ENCODE assay signal across 12 cellular contexts in genomic region chr12:109065154-109065852, GRCh38. TPM values are rescaled to one million over a fixed set of nuclear protein-coding genes. Genes with fewer than 3 reads are reported as not detected.
DNase-seq lines count a peak whose midpoint lies in the region; ATAC-seq and TF ChIP-seq lines count a peak whose summit lies in the region.
"Had no signal": no experiment of that assay in that cellular context is flagged by ENCODE, and none has a peak within 500 bp of the region (broad histone marks: within the 10 kb centered on the region; RNA-seq: fewer than 3 reads in every experiment).

No MANE protein-coding gene starts in this region.

- peaks cover 7% of the 10 kb centered on the region; the same call in 1 of the 2 replicates for H3K79me2 ChIP-seq in OCI-LY7 (ENCODE audit: insufficient read depth, low read depth, low read length)

- no peak for ATAC-seq in psoas muscle
- ATAC-seq: left ventricle myocardium superior, natural killer cell had no signal

- H3K4me1 ChIP-seq in OCI-LY7 (ENCODE audit: insufficient read depth, low read length, poor library complexity, severe bottlenecking) = peaks cover 63% of the 10 kb centered on the region
- no peaks in the 10 kb centered on the region for H3K4me1 ChIP-seq in psoas muscle

- H3K27ac ChIP-seq in OCI-LY7 (ENCODE audit: low read depth, low read length, poor library complexity, severe bottlenecking) = peak overlapping the region; percentile 94
- no peak overlapping the region for H3K27ac ChIP-seq in psoas muscle

- no TSS peak for BruUV-seq in OCI-LY7 (replicated peaks; lab: Mats Ljungman, UMichigan)

- no peaks in the 10 kb centered on the region for H3K27me3 ChIP-seq in psoas muscle (ENCODE audit: insufficient read depth in 3 of 3, low read length in 2 of 3)

- 77 to 83% (median 80%) methylated on average over 5 of the region's 5 CpGs for WGBS in psoas muscle, 3 donors

- no peak for TF ChIP-seq CTCF in OCI-LY7 (conservative IDR thresholded peaks at IDR 0.05; ENCODE audit: low read length)
- no peak for TF ChIP-seq CTCF in psoas muscle (IDR thresholded peaks at IDR 0.05)

- intact Hi-C loops in OCI-LY7 (cut with micrococcal nuclease; ENCODE audit: unreplicated experiment) (no loop called here), psoas muscle (cut with DNase I) (no loop called here)

- DNase-seq in OCI-LY7 (ENCODE audit: low spot score) = no peak
- DNase-seq in myocyte (ENCODE audit: low read depth) = peak; percentile 2
- no peak for DNase-seq in psoas muscle
- no peak for DNase-seq in hypothalamus (lab: John Stamatoyannopoulos, UW)
- DNase-seq: activated CD4-positive, CD25-positive, alpha-beta regulatory T cell; activated naive CD4-positive, alpha-beta T cell treated with Interleukin-2 at 50 U/mL for 16 hours; left ventricle myocardium superior; MV-4-11; natural killer cell; T-helper 1 cell; trophoblast cell had no signal

- no peaks in the 10 kb centered on the region for H4K20me1 ChIP-seq in OCI-LY7 (ENCODE audit: insufficient read depth, low read length)

- no peak overlapping the region; the same call in 1 of the 2 replicates for H2AFZ ChIP-seq in OCI-LY7 (ENCODE audit: low read length)

- H3K4me3 ChIP-seq in OCI-LY7 (ENCODE audit: low read depth, low read length, poor library complexity, severe bottlenecking) = no peak overlapping the region
- H3K4me3 ChIP-seq in psoas muscle = no peak overlapping the region

- H3K4me2 ChIP-seq in OCI-LY7 (ENCODE audit: low read length) = no peak overlapping the region

- H3K9me3 ChIP-seq in OCI-LY7 (ENCODE audit: low read length) (peaks cover 16% of the 10 kb centered on the region), psoas muscle (no peaks in the 10 kb centered on the region)

- CTCF ChIA-PET in OCI-LY7 (lab: Charles Lee; ENCODE audit: unreplicated experiment) = no interaction called here

- peaks cover 65% of the 10 kb centered on the region for H3K36me3 ChIP-seq in OCI-LY7 (ENCODE audit: insufficient read depth, low read length)
- peaks cover 10 to 59% of the 10 kb centered on the region in 2 donors for H3K36me3 ChIP-seq in psoas muscle (ENCODE audit: insufficient read depth in 1 of 2, low read depth in 1 of 2)

- POLR2A ChIA-PET in OCI-LY7 (lab: Charles Lee) = interaction anchor here (1.0 to 1.3 kb wide), 2 partner anchors 12 to 20 kb away, joined by 3 to 5 read pairs; no protein-coding TSS in a partner anchor

- no peaks in the 10 kb centered on the region for H3K9me2 ChIP-seq in OCI-LY7 (ENCODE audit: insufficient read depth, low read length)

RNA-seq across cellular contexts. Expression of gene USP30, which starts 12.9 kb away (rescaled TPM):
- total RNA-seq in OCI-LY7 (2014; rRNA removed; shearing (Covaris generic)) = 15.7 and 17.1 TPM in 2 replicates
- total RNA-seq in OCI-LY7 (2022) (36.2 and 38.6 TPM in 2 replicates), myocyte (14.0 and 16.2 TPM in 2 replicates), psoas muscle (10 to 100 TPM in 3 of 4 donors, 1 to 10 TPM in 1; 9.5 to 14.6 (median 11.5) TPM)
- polyA plus RNA-seq in myocyte (2012) = 8.6 TPM
- 10 to 100 TPM in 1 of 3 donors, 1 to 10 TPM in 2; 4.7 to 12.0 (median 6.9) TPM for polyA plus RNA-seq in psoas muscle

RNA-seq across cellular contexts. Expression of gene ALKBH2, which starts 28.0 kb away (rescaled TPM):
- 70.3 and 76.8 TPM in 2 replicates for total RNA-seq in OCI-LY7 (2014; rRNA removed; shearing (Covaris generic))
- total RNA-seq in OCI-LY7 (2022) (90.5 and 111 TPM in 2 replicates), myocyte (9.3 and 16.1 TPM in 2 replicates), psoas muscle (10 to 100 TPM in 3 of 4 donors, 1 to 10 TPM in 1; 7.3 to 25.3 (median 17.7) TPM)
- polyA plus RNA-seq in myocyte (2012) = 19.2 TPM
- polyA plus RNA-seq in psoas muscle = 10 to 100 TPM; 28.0 to 50.4 (median 28.5) TPM

RNA-seq across cellular contexts. Expression of gene UNG, which starts 32.1 kb away (rescaled TPM):
- total RNA-seq in OCI-LY7 (2014; rRNA removed; shearing (Covaris generic)) = 50.7 and 60.6 TPM in 2 replicates
- 84.1 and 85.0 TPM in 2 replicates for total RNA-seq in OCI-LY7 (2022)
- 29.8 and 36.0 TPM in 2 replicates for total RNA-seq in myocyte
- 29.4 TPM for polyA plus RNA-seq in myocyte (2012)
- total RNA-seq in psoas muscle = 10 to 100 TPM; 40.4 to 68.9 (median 42.1) TPM
- 10 to 100 TPM; 34.3 to 93.1 (median 36.7) TPM for polyA plus RNA-seq in psoas muscle

RNA-seq across cellular contexts. Expression of gene SVOP, which starts 44.4 kb away (rescaled TPM):
- not detected in 2 replicates for total RNA-seq in OCI-LY7 (2014; rRNA removed; shearing (Covaris generic))
- total RNA-seq in OCI-LY7 (2022) (not detected in 2 replicates), myocyte (under 0.01 and 0.03 TPM in 2 replicates), psoas muscle (under 1 TPM in 3 of 4 donors, not detected in 1; 0.07 to 0.45 (median 0.12) TPM)
- 0.08 TPM for polyA plus RNA-seq in myocyte (2012)
- under 1 TPM in 2 of 3 donors, not detected in 1; 0.04 to 0.08 TPM for polyA plus RNA-seq in psoas muscle
- total RNA-seq: fibroblast of lung, natural killer cell had no signal
- polyA plus RNA-seq: fibroblast of lung had no signal

RNA-seq across cellular contexts. Expression of gene ACACB, which starts 51.1 kb away (rescaled TPM):
- total RNA-seq in OCI-LY7 (2014; rRNA removed; shearing (Covaris generic)) = 19.7 and 25.6 TPM in 2 replicates
- total RNA-seq in OCI-LY7 (2022) (45.1 and 46.2 TPM in 2 replicates), myocyte (8.7 and 10.5 TPM in 2 replicates), psoas muscle (100 to 1,000 TPM; 113 to 503 (median 331) TPM)
- 5.5 TPM for polyA plus RNA-seq in myocyte (2012)
- polyA plus RNA-seq in psoas muscle = 100 to 1,000 TPM in 2 of 3 donors, 10 to 100 TPM in 1; 27.0 to 275 (median 136) TPM
